1 cellular context compared by ENCODE assay signal in the genomic region with DNA sequence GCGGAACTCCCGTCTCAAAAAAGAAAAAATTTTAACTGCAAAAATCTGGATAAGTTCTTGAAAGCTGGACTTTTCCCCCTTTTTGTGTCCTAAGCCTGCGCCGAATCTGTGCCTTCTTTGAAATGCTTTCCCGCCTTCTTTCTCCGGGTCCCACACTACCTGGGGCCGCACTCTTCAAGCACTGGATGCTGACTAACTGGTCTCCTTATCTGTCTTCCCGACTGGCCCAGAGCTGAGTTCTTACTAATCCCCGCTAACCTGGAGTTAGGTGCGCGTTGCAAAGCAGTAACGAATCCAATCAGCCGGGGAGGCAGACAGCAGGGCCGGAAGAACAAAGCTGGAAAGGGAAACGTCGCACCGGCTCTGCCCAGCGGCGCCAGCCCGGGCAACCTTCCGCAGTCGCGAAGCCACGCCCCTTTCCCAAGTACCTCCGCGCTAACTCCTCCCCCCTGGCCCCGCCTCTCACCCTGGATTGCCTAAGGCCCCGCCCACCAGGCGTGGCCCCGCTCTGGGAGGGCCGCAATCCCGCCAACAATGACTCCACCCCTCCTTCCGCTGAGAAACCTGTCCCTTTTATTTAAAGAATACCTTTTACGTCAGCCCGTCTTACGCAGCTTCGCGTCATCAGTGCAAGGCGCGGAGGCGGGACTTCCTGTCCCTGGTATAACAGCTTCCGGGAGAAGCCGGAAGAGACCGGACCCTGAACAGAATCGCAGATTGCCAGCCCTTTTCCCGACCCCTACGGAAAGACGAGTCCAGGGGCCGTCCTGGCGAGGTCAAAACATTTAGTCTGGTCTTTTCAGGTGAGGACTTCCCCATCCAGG.
TF ChIP-seq lines count a peak whose summit lies in the region.

A gene (plus strand): TSS at position 666 of the 824 bp plus-strand sequence. CDS start 737 bp downstream, outside the sequence.

TF ChIP-seq in K562, 482 proteins besides CTCF, POLR2A, EP300 and RAD21 (continued from another document and continues in another):
- TF ChIP-seq, protein P1, sequence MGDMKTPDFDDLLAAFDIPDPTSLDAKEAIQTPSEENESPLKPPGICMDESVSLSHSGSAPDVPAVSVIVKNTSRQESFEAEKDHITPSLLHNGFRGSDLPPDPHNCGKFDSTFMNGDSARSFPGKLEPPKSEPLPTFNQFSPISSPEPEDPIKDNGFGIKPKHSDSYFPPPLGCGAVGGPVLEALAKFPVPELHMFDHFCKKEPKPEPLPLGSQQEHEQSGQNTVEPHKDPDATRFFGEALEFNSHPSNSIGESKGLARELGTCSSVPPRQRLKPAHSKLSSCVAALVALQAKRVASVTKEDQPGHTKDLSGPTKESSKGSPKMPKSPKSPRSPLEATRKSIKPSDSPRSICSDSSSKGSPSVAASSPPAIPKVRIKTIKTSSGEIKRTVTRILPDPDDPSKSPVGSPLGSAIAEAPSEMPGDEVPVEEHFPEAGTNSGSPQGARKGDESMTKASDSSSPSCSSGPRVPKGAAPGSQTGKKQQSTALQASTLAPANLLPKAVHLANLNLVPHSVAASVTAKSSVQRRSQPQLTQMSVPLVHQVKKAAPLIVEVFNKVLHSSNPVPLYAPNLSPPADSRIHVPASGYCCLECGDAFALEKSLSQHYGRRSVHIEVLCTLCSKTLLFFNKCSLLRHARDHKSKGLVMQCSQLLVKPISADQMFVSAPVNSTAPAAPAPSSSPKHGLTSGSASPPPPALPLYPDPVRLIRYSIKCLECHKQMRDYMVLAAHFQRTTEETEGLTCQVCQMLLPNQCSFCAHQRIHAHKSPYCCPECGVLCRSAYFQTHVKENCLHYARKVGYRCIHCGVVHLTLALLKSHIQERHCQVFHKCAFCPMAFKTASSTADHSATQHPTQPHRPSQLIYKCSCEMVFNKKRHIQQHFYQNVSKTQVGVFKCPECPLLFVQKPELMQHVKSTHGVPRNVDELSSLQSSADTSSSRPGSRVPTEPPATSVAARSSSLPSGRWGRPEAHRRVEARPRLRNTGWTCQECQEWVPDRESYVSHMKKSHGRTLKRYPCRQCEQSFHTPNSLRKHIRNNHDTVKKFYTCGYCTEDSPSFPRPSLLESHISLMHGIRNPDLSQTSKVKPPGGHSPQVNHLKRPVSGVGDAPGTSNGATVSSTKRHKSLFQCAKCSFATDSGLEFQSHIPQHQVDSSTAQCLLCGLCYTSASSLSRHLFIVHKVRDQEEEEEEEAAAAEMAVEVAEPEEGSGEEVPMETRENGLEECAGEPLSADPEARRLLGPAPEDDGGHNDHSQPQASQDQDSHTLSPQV (IDR thresholded peaks at IDR 0.05) = no peak
- TF ChIP-seq, protein P2, sequence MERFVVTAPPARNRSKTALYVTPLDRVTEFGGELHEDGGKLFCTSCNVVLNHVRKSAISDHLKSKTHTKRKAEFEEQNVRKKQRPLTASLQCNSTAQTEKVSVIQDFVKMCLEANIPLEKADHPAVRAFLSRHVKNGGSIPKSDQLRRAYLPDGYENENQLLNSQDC (CRISPR knock-in tag; IDR thresholded peaks at IDR 0.05) = no peak
- TF ChIP-seq IFI16 (CRISPR knock-in tag; IDR thresholded peaks at IDR 0.05) (no peak), ZNF282 (CRISPR knock-in tag; IDR thresholded peaks at IDR 0.05) (no peak), POLR3A (IDR thresholded peaks at IDR 0.05; ENCODE audit: borderline replicate concordance, extremely low read depth, insufficient read depth, insufficient read length) (no peak), MECOM (CRISPR knock-in tag; IDR thresholded peaks at IDR 0.05) (no peak), ZNF77 (CRISPR knock-in tag; IDR thresholded peaks at IDR 0.05) (no peak), GATAD2A (IDR thresholded peaks at IDR 0.05) (no peak), SIRT6 (IDR thresholded peaks at IDR 0.05; ENCODE audit: low read depth, low read length) (no peak), ZNF3 (CRISPR knock-in tag; IDR thresholded peaks at IDR 0.05) (no peak), RFX5 (IDR thresholded peaks at IDR 0.05; ENCODE audit: low read depth, low read length) (no peak), TGIF2 (CRISPR knock-in tag; IDR thresholded peaks at IDR 0.05) (0 out of 2 replicates have a peak, but pooled peaks have one; percentile 36), ZNF57 (CRISPR knock-in tag; IDR thresholded peaks at IDR 0.05) (no peak), NUFIP1 (IDR thresholded peaks at IDR 0.05; ENCODE audit: partially characterized antibody) (no peak), ARID1B (IDR thresholded peaks at IDR 0.05) (peak; percentile 34; the same call in 1 of the 2 replicates), NR4A1 (CRISPR knock-in tag; IDR thresholded peaks at IDR 0.05) (no peak), NR4A1 (tag; IDR thresholded peaks at IDR 0.05) (no peak), YBX1 (IDR thresholded peaks at IDR 0.05) (no peak), FOXK1 (CRISPR knock-in tag; IDR thresholded peaks at IDR 0.05; ENCODE audit: borderline replicate concordance) (no peak), GATA2 (CRISPR knock-in tag; IDR thresholded peaks at IDR 0.05) (no peak), SMARCA5 (IDR thresholded peaks at IDR 0.05) (no peak), FOXJ2 (tag; IDR thresholded peaks at IDR 0.05) (no peak), KLF16 (IDR thresholded peaks at IDR 0.05) (no peak), HSF4 (CRISPR knock-in tag; IDR thresholded peaks at IDR 0.05; ENCODE audit: borderline replicate concordance) (no peak), TFAM (CRISPR knock-in tag; conservative IDR thresholded peaks at IDR 0.05) (no peak), ZKSCAN1 (IDR thresholded peaks at IDR 0.05; ENCODE audit: low read depth, low read length) (peak; percentile 18; the same call in 1 of the 2 replicates), SP2 (IDR thresholded peaks at IDR 0.05; ENCODE audit: extremely low read depth, low read depth, low read length, poor library complexity, severe bottlenecking) (peak; percentile 52), MTA3 (IDR thresholded peaks at IDR 0.05; ENCODE audit: borderline replicate concordance) (peak; percentile 98), ZSCAN29 (IDR thresholded peaks at IDR 0.05) (no peak), DMBX1 (CRISPR knock-in tag; IDR thresholded peaks at IDR 0.05; ENCODE audit: borderline replicate concordance) (no peak), ZNF507 (tag; conservative IDR thresholded peaks at IDR 0.05) (no peak), ZNF644 (tag; IDR thresholded peaks at IDR 0.05; ENCODE audit: low read depth) (no peak), POLR2AphosphoS2 (IDR thresholded peaks at IDR 0.05; ENCODE audit: low read length) (no peak), ZNF263 (CRISPR knock-in tag; IDR thresholded peaks at IDR 0.05; ENCODE audit: borderline replicate concordance) (peak; percentile 52; the same call in 1 of the 2 replicates)
- TF ChIP-seq, protein P3, sequence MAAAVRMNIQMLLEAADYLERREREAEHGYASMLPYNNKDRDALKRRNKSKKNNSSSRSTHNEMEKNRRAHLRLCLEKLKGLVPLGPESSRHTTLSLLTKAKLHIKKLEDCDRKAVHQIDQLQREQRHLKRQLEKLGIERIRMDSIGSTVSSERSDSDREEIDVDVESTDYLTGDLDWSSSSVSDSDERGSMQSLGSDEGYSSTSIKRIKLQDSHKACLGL (CRISPR knock-in tag; IDR thresholded peaks at IDR 0.05; ENCODE audit: borderline replicate concordance, poor library complexity, severe bottlenecking) = no peak
- TF ChIP-seq, protein P4, sequence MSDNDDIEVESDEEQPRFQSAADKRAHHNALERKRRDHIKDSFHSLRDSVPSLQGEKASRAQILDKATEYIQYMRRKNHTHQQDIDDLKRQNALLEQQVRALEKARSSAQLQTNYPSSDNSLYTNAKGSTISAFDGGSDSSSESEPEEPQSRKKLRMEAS (CRISPR knock-in tag; IDR thresholded peaks at IDR 0.05) = peak; percentile 25; the same call in 1 of the 2 replicates
- TF ChIP-seq, protein P5, sequence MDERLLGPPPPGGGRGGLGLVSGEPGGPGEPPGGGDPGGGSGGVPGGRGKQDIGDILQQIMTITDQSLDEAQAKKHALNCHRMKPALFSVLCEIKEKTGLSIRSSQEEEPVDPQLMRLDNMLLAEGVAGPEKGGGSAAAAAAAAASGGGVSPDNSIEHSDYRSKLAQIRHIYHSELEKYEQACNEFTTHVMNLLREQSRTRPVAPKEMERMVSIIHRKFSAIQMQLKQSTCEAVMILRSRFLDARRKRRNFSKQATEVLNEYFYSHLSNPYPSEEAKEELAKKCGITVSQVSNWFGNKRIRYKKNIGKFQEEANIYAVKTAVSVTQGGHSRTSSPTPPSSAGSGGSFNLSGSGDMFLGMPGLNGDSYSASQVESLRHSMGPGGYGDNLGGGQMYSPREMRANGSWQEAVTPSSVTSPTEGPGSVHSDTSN (CRISPR knock-in tag; IDR thresholded peaks at IDR 0.05; ENCODE audit: low read depth) = no peak
- TF ChIP-seq, protein P5 (tag; conservative IDR thresholded peaks at IDR 0.05; ENCODE audit: low read depth) = no peak
- TF ChIP-seq, protein P6, sequence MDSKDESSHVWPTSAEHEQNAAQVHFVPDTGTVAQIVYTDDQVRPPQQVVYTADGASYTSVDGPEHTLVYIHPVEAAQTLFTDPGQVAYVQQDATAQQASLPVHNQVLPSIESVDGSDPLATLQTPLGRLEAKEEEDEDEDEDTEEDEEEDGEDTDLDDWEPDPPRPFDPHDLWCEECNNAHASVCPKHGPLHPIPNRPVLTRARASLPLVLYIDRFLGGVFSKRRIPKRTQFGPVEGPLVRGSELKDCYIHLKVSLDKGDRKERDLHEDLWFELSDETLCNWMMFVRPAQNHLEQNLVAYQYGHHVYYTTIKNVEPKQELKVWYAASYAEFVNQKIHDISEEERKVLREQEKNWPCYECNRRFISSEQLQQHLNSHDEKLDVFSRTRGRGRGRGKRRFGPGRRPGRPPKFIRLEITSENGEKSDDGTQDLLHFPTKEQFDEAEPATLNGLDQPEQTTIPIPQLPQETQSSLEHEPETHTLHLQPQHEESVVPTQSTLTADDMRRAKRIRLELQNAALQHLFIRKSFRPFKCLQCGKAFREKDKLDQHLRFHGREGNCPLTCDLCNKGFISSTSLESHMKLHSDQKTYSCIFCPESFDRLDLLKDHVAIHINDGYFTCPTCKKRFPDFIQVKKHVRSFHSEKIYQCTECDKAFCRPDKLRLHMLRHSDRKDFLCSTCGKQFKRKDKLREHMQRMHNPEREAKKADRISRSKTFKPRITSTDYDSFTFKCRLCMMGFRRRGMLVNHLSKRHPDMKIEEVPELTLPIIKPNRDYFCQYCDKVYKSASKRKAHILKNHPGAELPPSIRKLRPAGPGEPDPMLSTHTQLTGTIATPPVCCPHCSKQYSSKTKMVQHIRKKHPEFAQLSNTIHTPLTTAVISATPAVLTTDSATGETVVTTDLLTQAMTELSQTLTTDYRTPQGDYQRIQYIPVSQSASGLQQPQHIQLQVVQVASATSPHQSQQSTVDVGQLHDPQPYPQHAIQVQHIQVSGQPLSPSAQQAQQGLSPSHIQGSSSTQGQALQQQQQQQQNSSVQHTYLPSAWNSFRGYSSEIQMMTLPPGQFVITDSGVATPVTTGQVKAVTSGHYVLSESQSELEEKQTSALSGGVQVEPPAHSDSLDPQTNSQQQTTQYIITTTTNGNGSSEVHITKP (IDR thresholded peaks at IDR 0.05; ENCODE audit: partially characterized antibody) = no peak
- TF ChIP-seq, protein P7, sequence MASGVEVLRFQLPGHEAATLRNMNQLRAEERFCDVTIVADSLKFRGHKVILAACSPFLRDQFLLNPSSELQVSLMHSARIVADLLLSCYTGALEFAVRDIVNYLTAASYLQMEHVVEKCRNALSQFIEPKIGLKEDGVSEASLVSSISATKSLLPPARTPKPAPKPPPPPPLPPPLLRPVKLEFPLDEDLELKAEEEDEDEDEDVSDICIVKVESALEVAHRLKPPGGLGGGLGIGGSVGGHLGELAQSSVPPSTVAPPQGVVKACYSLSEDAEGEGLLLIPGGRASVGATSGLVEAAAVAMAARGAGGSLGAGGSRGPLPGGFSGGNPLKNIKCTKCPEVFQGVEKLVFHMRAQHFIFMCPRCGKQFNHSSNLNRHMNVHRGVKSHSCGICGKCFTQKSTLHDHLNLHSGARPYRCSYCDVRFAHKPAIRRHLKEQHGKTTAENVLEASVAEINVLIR (CRISPR knock-in tag; IDR thresholded peaks at IDR 0.05) = peak; percentile 92
- TF ChIP-seq, protein P8, sequence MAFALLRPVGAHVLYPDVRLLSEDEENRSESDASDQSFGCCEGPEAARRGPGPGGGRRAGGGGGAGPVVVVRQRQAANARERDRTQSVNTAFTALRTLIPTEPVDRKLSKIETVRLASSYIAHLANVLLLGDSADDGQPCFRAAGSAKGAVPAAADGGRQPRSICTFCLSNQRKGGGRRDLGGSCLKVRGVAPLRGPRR (CRISPR knock-in tag; IDR thresholded peaks at IDR 0.05) = no peak
- TF ChIP-seq, protein P9, sequence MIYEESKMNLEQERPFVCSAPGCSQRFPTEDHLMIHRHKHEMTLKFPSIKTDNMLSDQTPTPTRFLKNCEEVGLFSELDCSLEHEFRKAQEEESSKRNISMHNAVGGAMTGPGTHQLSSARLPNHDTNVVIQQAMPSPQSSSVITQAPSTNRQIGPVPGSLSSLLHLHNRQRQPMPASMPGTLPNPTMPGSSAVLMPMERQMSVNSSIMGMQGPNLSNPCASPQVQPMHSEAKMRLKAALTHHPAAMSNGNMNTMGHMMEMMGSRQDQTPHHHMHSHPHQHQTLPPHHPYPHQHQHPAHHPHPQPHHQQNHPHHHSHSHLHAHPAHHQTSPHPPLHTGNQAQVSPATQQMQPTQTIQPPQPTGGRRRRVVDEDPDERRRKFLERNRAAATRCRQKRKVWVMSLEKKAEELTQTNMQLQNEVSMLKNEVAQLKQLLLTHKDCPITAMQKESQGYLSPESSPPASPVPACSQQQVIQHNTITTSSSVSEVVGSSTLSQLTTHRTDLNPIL (CRISPR knock-in tag; IDR thresholded peaks at IDR 0.05) = no peak
